20 cellular contexts compared by ENCODE assay signal in the genomic region with DNA sequence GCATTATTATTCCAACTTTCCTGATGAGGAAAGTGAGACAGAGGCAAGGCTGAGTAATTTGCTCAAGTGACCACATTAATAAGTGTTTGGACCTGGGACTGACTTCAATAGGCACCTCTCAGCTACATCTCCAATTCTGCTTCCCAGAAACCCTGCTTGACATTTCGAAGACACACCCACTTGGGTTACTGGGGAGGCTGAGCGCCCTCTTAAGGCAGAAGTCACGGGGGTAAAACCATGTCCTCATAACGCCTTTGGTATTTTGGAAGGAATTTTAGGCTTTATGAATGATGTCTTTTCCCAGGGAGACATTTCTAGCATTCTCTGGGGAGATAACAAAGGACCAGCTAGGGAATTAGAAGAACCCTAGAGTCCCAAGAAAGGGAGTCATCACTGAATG. TPM values are rescaled to one million over a fixed set of nuclear protein-coding genes. Genes with fewer than 3 reads are reported as not detected.
DNase-seq lines count a peak whose midpoint lies in the region; TF ChIP-seq lines count a peak whose summit lies in the region.
"Had no signal": no experiment of that assay in that cellular context is flagged by ENCODE, and none has a peak within 500 bp of the region (broad histone marks: within the 10 kb centered on the region; RNA-seq: fewer than 3 reads in every experiment).

No MANE protein-coding gene starts in this region.

- peak; percentile 34 for DNase-seq in MCF 10A (ENCODE audit: unreplicated experiment)
- DNase-seq in breast epithelium (ENCODE audit: low spot score in 2 of 2), result no peak
- DNase-seq in OCI-M1 (lab: John Stamatoyannopoulos, UW), result peak; percentile 3
- DNase-seq in endodermal cell, result no peak
- DNase-seq in GM23248, result no peak
- DNase-seq in posterior cingulate gyrus, result no peak
- DNase-seq in NCI-H82 treated with DMSO at 0.1 percent for 48 hours (lab: John Stamatoyannopoulos, UW; ENCODE audit: unreplicated experiment), result no peak
- DNase-seq: BE2C; CD4-positive, alpha-beta T cell; DMS53; EL; NCI-H1105 treated with DMSO at 0.1 percent for 48 hours; NCI-H1694; NCI-H2081 treated with DMSO at 0.1 percent for 48 hours; NCI-H748 treated with DMSO at 0.1 percent for 48 hours; PC-9 had no signal

- no peak for TF ChIP-seq POLR2A in breast epithelium (IDR thresholded peaks at IDR 0.05)

- H3K4me1 ChIP-seq in breast epithelium (no peaks in the 10 kb centered on the region), endodermal cell (ENCODE audit: control insufficient read depth, insufficient read depth, low read length) (peaks cover 24% of the 10 kb centered on the region), GM23248 (ENCODE audit: insufficient read depth) (no peaks in the 10 kb centered on the region)
- H3K4me1 ChIP-seq: BE2C had no signal

- H2AFZ ChIP-seq in GM23248, result no peak overlapping the region
- H2AFZ ChIP-seq: PC-9 had no signal

- POLR2A ChIA-PET in MCF 10A (lab: Yijun Ruan, JAX), result no interaction called here

- H3K36me3 ChIP-seq in breast epithelium, result no peaks in the 10 kb centered on the region
- H3K36me3 ChIP-seq in endodermal cell (ENCODE audit: control insufficient read depth, insufficient read depth, low read length), result no peaks in the 10 kb centered on the region
- H3K36me3 ChIP-seq in GM23248 (ENCODE audit: low read depth), result no peaks in the 10 kb centered on the region
- H3K36me3 ChIP-seq: BE2C had no signal

- H3K79me2 ChIP-seq in GM23248 (ENCODE audit: insufficient read depth), result no peaks in the 10 kb centered on the region

- H3K4me2 ChIP-seq in GM23248 (ENCODE audit: unreplicated experiment), result no peak overlapping the region
- H3K4me2 ChIP-seq: PC-9 had no signal

- H3K9me3 Mint-ChIP-seq in MCF 10A (ENCODE audit: unreplicated experiment) (no peaks in the 10 kb centered on the region), endodermal cell (no peaks in the 10 kb centered on the region)
- H3K9me3 Mint-ChIP-seq: CD4-positive, alpha-beta T cell; IgD-negative memory B cell had no signal

- H3K27me3 ChIP-seq in breast epithelium (no peaks in the 10 kb centered on the region), endodermal cell (ENCODE audit: control insufficient read depth, insufficient read depth, low read length, poor library complexity, severe bottlenecking) (no peaks in the 10 kb centered on the region), GM23248 (replicated peaks; ENCODE audit: insufficient read depth) (peaks cover 5% of the 10 kb centered on the region; the same call in 1 of the 2 replicates)
- H3K27me3 ChIP-seq: BE2C had no signal

- in situ Hi-C loops in GM23248 (cut with MboI), result no loop called here

- H3K27ac Mint-ChIP-seq in MCF 10A (ENCODE audit: low read depth, unreplicated experiment), result no peak overlapping the region
- no peak overlapping the region for H3K27ac Mint-ChIP-seq in endodermal cell
- H3K27ac Mint-ChIP-seq: CD4-positive, alpha-beta T cell; IgD-negative memory B cell had no signal

- no peaks in the 10 kb centered on the region for H3K9me3 ChIP-seq in breast epithelium
- no peaks in the 10 kb centered on the region for H3K9me3 ChIP-seq in endodermal cell (ENCODE audit: control insufficient read depth, low read length)
- no peaks in the 10 kb centered on the region for H3K9me3 ChIP-seq in GM23248 (ENCODE audit: low read depth)
- H3K9me3 ChIP-seq: BE2C had no signal

- no peaks in the 10 kb centered on the region for H3K4me1 Mint-ChIP-seq in MCF 10A (ENCODE audit: insufficient read depth, unreplicated experiment)
- H3K4me1 Mint-ChIP-seq in endodermal cell, result peaks cover 32% of the 10 kb centered on the region

- no peaks in the 10 kb centered on the region for H3K36me3 Mint-ChIP-seq in MCF 10A (ENCODE audit: insufficient read depth, unreplicated experiment)
- no peaks in the 10 kb centered on the region for H3K36me3 Mint-ChIP-seq in endodermal cell (ENCODE audit: low read depth)

- no peaks in the 10 kb centered on the region for H4K20me1 ChIP-seq in GM23248 (ENCODE audit: insufficient read depth)

- no peak overlapping the region for H3K4me3 Mint-ChIP-seq in MCF 10A (ENCODE audit: unreplicated experiment)
- H3K4me3 Mint-ChIP-seq in endodermal cell, result no peak overlapping the region
- H3K4me3 Mint-ChIP-seq: CD4-positive, alpha-beta T cell; IgD-negative memory B cell had no signal

- H3K27ac ChIP-seq in breast epithelium (no peak overlapping the region), endodermal cell (ENCODE audit: low read depth, low read length) (no peak overlapping the region), GM23248 (no peak overlapping the region)
- H3K27ac ChIP-seq: PC-9 had no signal

- H3F3A ChIP-seq in GM23248 (ENCODE audit: insufficient read depth), result no peaks in the 10 kb centered on the region

- H3K4me3 ChIP-seq in breast epithelium (no peak overlapping the region), endodermal cell (ENCODE audit: low read length) (no peak overlapping the region), GM23248 (no peak overlapping the region)
- H3K4me3 ChIP-seq: PC-9 had no signal

- 90 to 100% methylated on average over 2 to 4 of the region's 4 CpGs for WGBS in endodermal cell (ENCODE audit: insufficient coverage in 1 of 2, insufficient read length in 1 of 2), 2 experiments
- WGBS in GM23248 (ENCODE audit: low coverage in 1 of 2, low lambda C conversion rate in 2 of 2, missing lambda C conversion rate in 2 of 2), 2 experiments, result 36 to 44% methylated on average over 4 of the region's 4 CpGs

- TF ChIP-seq CTCF in MCF 10A (IDR thresholded peaks at IDR 0.05; ENCODE audit: unreplicated experiment), result no peak
- no peak for TF ChIP-seq CTCF in breast epithelium (IDR thresholded peaks at IDR 0.05)
- TF ChIP-seq CTCF in endodermal cell (conservative IDR thresholded peaks at IDR 0.05), result peak; percentile 33

- BruUV-seq in MCF 10A (replicated peaks; lab: Mats Ljungman, UMichigan), result no TSS peak

- intact Hi-C loops in MCF 10A (cut with micrococcal nuclease) (no loop called here), breast epithelium (cut with DNase I; ENCODE audit: low total_unique reads) (no loop called here), posterior cingulate gyrus (cut with DNase I) (no loop called here)

- no peaks in the 10 kb centered on the region for H3K9me2 ChIP-seq in GM23248 (ENCODE audit: insufficient read depth)

- peaks cover 47% of the 10 kb centered on the region for H3K27me3 Mint-ChIP-seq in MCF 10A (ENCODE audit: insufficient read depth, unreplicated experiment)
- no peaks in the 10 kb centered on the region for H3K27me3 Mint-ChIP-seq in endodermal cell (ENCODE audit: insufficient read depth)

- CTCF ChIA-PET in MCF 10A (lab: Yijun Ruan, JAX), result interaction anchor here (0.7 kb wide), 1 partner anchor 30 kb away, joined by 3 read pairs; no protein-coding TSS in a partner anchor

- H3K9ac ChIP-seq in endodermal cell (ENCODE audit: extremely low read depth, low read length, poor library complexity, severe bottlenecking) (no peak overlapping the region), GM23248 (no peak overlapping the region)

RNA-seq across cellular contexts. Expression of a gene that starts 53.3 kb away (rescaled TPM):
- total RNA-seq in MCF 10A (2022) (not detected in 2 replicates), breast epithelium (not detected), endodermal cell (under 1 TPM in 1 of 2 donors, not detected in 1; 0.22 TPM)
- 0.14 TPM for polyA plus RNA-seq in endodermal cell (2013, experiment 1 of 2)
- not detected for polyA plus RNA-seq in endodermal cell (2013, experiment 2 of 2)
- total RNA-seq in GM23248 (2014; rRNA removed; shearing (Covaris generic)), result not detected in 2 replicates
- not detected in 2 replicates for polyA plus RNA-seq in GM23248 (2016; fragmentation: Nextera tagmentation; extraction: Ambion mirVana)
- total RNA-seq: A172; CD4-positive, alpha-beta T cell; LHCN-M2; NCI-H460; PC-9 had no signal
- polyA plus RNA-seq: IgD-negative memory B cell had no signal

Comparison
In these comparisons a context has a peak if more than half of its experiments do, and no peak if none do; other contexts are left out.
1. DNase-seq: peak in MCF 10A (single experiment) and OCI-M1 (single experiment); none in breast epithelium (0 of 2), endodermal cell (single experiment), GM23248 (single experiment), posterior cingulate gyrus (0 of 10) and NCI-H82 treated with DMSO at 0.1 percent for 48 hours (single experiment).